16 cellular contexts compared by ENCODE assay signal in genomic region chr1:80450711-80451110, GRCh38.
DNase-seq lines count a peak whose midpoint lies in the region; ATAC-seq, FAIRE-seq and TF ChIP-seq lines count a peak whose summit lies in the region.
"Had no signal": no experiment of that assay in that cellular context is flagged by ENCODE, and none has a peak within 500 bp of the region (broad histone marks: within the 10 kb centered on the region; RNA-seq: fewer than 3 reads in every experiment).

No MANE protein-coding gene starts in this region.

- intact Hi-C loops in left ventricle myocardium superior (cut with micrococcal nuclease): no loop called here

- TF ChIP-seq CTCF in bronchial epithelial cell (IDR thresholded peaks at IDR 0.05; ENCODE audit: insufficient read depth, low read length, severe bottlenecking) (no peak), progenitor cell of endocrine pancreas (IDR thresholded peaks at IDR 0.05; ENCODE audit: unreplicated experiment) (no peak), GM10266 (IDR thresholded peaks at IDR 0.05; ENCODE audit: control insufficient read depth, insufficient read depth, low read depth, missing control alignments) (no peak)

- H3K27ac Mint-ChIP-seq in progenitor cell of endocrine pancreas: peak overlapping the region; percentile 71
- H3K27ac Mint-ChIP-seq: CD4-positive, alpha-beta T cell; H9; IgD-negative memory B cell had no signal

- no peaks in the 10 kb centered on the region for H3K4me1 Mint-ChIP-seq in progenitor cell of endocrine pancreas (ENCODE audit: low read depth)
- H3K4me1 Mint-ChIP-seq: H9 had no signal

- peak; percentile 13 for DNase-seq in MV-4-11 (lab: John Stamatoyannopoulos, UW)
- peak; percentile 45 for DNase-seq in bronchial epithelial cell (ENCODE audit: low read depth)
- DNase-seq in glomerular visceral epithelial cell (ENCODE audit: extremely low spot score): peak; percentile 5
- DNase-seq in progenitor cell of endocrine pancreas (ENCODE audit: low spot score, unreplicated experiment): no peak
- no peak for DNase-seq in left ventricle myocardium superior
- DNase-seq in H7: no peak
- no peak for DNase-seq in GM10266 (ENCODE audit: extremely low spot score)
- DNase-seq: CD4-positive, alpha-beta T cell; DMS153; DMS79; GF-D8; GOT3; H9 had no signal

- H3K27me3 Mint-ChIP-seq in progenitor cell of endocrine pancreas: no peaks in the 10 kb centered on the region
- H3K27me3 Mint-ChIP-seq: CD4-positive, alpha-beta T cell; IgD-negative memory B cell had no signal

- peaks cover 3% of the 10 kb centered on the region for H3K9me3 Mint-ChIP-seq in progenitor cell of endocrine pancreas (ENCODE audit: low read depth)
- H3K9me3 Mint-ChIP-seq: H9, IgD-negative memory B cell had no signal

- no peak for FAIRE-seq in bronchial epithelial cell (lab: Jason Lieb, UNC)
- FAIRE-seq: GM12878, HepG2 had no signal

- no peaks in the 10 kb centered on the region for H3K36me3 Mint-ChIP-seq in progenitor cell of endocrine pancreas (ENCODE audit: insufficient read depth)
- H3K36me3 Mint-ChIP-seq: IgD-negative memory B cell had no signal

- no peaks in the 10 kb centered on the region for H3K36me3 ChIP-seq in bronchial epithelial cell (ENCODE audit: control insufficient read depth, insufficient read depth, low read length)
- no peaks in the 10 kb centered on the region for H3K36me3 ChIP-seq in H7 (replicated peaks; ENCODE audit: control insufficient read depth, insufficient read depth, low read length)

- H3K4me3 ChIP-seq in bronchial epithelial cell (ENCODE audit: low read depth, low read length) (no peak overlapping the region), H7 (ENCODE audit: insufficient read depth, low read depth, low read length) (no peak overlapping the region)
- H3K4me3 ChIP-seq: GM12878 had no signal

- no peak overlapping the region for H3K4me3 Mint-ChIP-seq in progenitor cell of endocrine pancreas (ENCODE audit: low read depth)
- H3K4me3 Mint-ChIP-seq: CD4-positive, alpha-beta T cell; H9; IgD-negative memory B cell had no signal

- ATAC-seq in left ventricle myocardium superior: no peak
- ATAC-seq: GM12878, HepG2 had no signal

- H3K27me3 ChIP-seq in bronchial epithelial cell (ENCODE audit: control insufficient read depth, insufficient read depth, low read length): no peaks in the 10 kb centered on the region
- H3K27me3 ChIP-seq in H7 (ENCODE audit: control insufficient read depth, insufficient read depth, low read length): no peaks in the 10 kb centered on the region; the same call in 1 of the 2 replicates

Comparison
In these comparisons a context has a peak if more than half of its experiments do, and no peak if none do; other contexts are left out.
1. DNase-seq: peak in MV-4-11 (single experiment), bronchial epithelial cell (single experiment) and glomerular visceral epithelial cell (single experiment); none in progenitor cell of endocrine pancreas (single experiment), left ventricle myocardium superior (single experiment), H7 (single experiment) and GM10266 (single experiment).